14 cellular contexts compared by ENCODE assay signal in genomic region chr16:11259288-11259621, GRCh38. TPM values are rescaled to one million over a fixed set of nuclear protein-coding genes. Genes with fewer than 3 reads are reported as not detected.
A peak's percentile ranks its signal among the peaks of the same experiment; 100 is the strongest.
DNase-seq lines count a peak whose midpoint lies in the region; ATAC-seq, FAIRE-seq and TF ChIP-seq lines count a peak whose summit lies in the region.
"Had no signal": no experiment of that assay in that cellular context is flagged by ENCODE, and none has a peak within 500 bp of the region (broad histone marks: within the 10 kb centered on the region; RNA-seq: fewer than 3 reads in every experiment).

No MANE protein-coding gene starts in this region.

- H2AFZ ChIP-seq in KMS-11 (ENCODE audit: low read depth) = no peak overlapping the region

- no peak for ATAC-seq in HG03439 (IDR thresholded peaks at IDR 0.05; ENCODE audit: unreplicated experiment)
- ATAC-seq in SK-N-SH treated with all-trans-retinoic acid at 6 μM for 48 hours = no peak
- ATAC-seq: Panc1 had no signal

- H3K4me1 ChIP-seq in KMS-11 (ENCODE audit: low read depth, poor library complexity, severe bottlenecking) = peaks cover 29% of the 10 kb centered on the region
- H3K4me1 ChIP-seq in small intestine (ENCODE audit: control insufficient read depth in 2 of 2, insufficient read depth in 1 of 2, low read depth in 1 of 2, low read length in 1 of 2) = peaks cover 0 to 2% of the 10 kb centered on the region in 2 donors

- TF ChIP-seq CTCF in KMS-11 (conservative IDR thresholded peaks at IDR 0.05; ENCODE audit: low read depth, low read length) = no peak
- no peak for TF ChIP-seq CTCF in fibroblast of the aortic adventitia (IDR thresholded peaks at IDR 0.05; ENCODE audit: insufficient read depth, low read length)

- peak overlapping the region; percentile 30 for H3K4me2 ChIP-seq in KMS-11

- H3K9ac ChIP-seq in KMS-11 = no peak overlapping the region; the same call in 1 of the 2 replicates

- no peak overlapping the region for H3K4me3 ChIP-seq in KMS-11 (IDR thresholded peaks at IDR 0.05; ENCODE audit: insufficient read depth, low read depth, low read length)
- H3K4me3 ChIP-seq in fibroblast of the aortic adventitia (ENCODE audit: low read depth, low read length) = no peak overlapping the region
- no peak overlapping the region for H3K4me3 ChIP-seq in small intestine (ENCODE audit: low read depth in 1 of 2, low read length in 2 of 2)

- 21 to 33% (median 29%) methylated on average over 8 of the region's 8 CpGs for WGBS in small intestine, 3 donors

- no peaks in the 10 kb centered on the region for H4K20me1 ChIP-seq in KMS-11 (ENCODE audit: insufficient read depth)

- no peaks in the 10 kb centered on the region for H3K9me3 ChIP-seq in small intestine (ENCODE audit: control insufficient read depth, low read depth)

- peaks cover 2% of the 10 kb centered on the region; the same call in 1 of the 2 replicates for H3K27me3 ChIP-seq in KMS-11 (ENCODE audit: insufficient read depth, low read depth)
- H3K27me3 ChIP-seq in small intestine (ENCODE audit: control insufficient read depth in 2 of 2, insufficient read depth in 2 of 2, low read length in 2 of 2) = no peaks in the 10 kb centered on the region

- H3K27ac ChIP-seq in KMS-11 = no peak overlapping the region
- peak overlapping the region; percentile 63 to 79 for H3K27ac ChIP-seq in small intestine (ENCODE audit: low read depth in 1 of 2, low read length in 1 of 2)
- H3K27ac ChIP-seq: 22Rv1 had no signal

- no peaks in the 10 kb centered on the region for H3K36me3 ChIP-seq in KMS-11 (ENCODE audit: insufficient read depth)
- H3K36me3 ChIP-seq in small intestine (ENCODE audit: control insufficient read depth in 2 of 2, insufficient read depth in 2 of 2, low read length in 2 of 2) = peaks cover 0 to 2% of the 10 kb centered on the region in 2 donors

- DNase-seq in NCI-H2196 (lab: John Stamatoyannopoulos, UW; ENCODE audit: unreplicated experiment) (peak; percentile 47), NCI-H2196 treated with DMSO at 0.1 percent for 48 hours (lab: John Stamatoyannopoulos, UW; ENCODE audit: unreplicated experiment) (no peak), fibroblast of the aortic adventitia (ENCODE audit: low read depth) (peak; percentile 30), small intestine (no peak), H4 (ENCODE audit: low spot score) (no peak)
- DNase-seq: activated T-cell treated with anti-CD3 and anti-CD28 coated beads for 4 hours; NCI-H2171; stimulated activated naive CD4-positive, alpha-beta T cell treated with Interleukin-2 at 50 U/mL for 16 hours had no signal

- no peak for FAIRE-seq in small intestine (lab: Jason Lieb, UNC)
- FAIRE-seq: islet of Langerhans had no signal

- H3K79me2 ChIP-seq in KMS-11 (ENCODE audit: insufficient read depth, low read depth) = no peaks in the 10 kb centered on the region

TF ChIP-seq in SK-N-SH treated with all-trans-retinoic acid at 6 μM for 48 hours, 23 proteins besides CTCF, POLR2A, EP300 and RAD21:
- no peak for TF ChIP-seq CSRNP3 (CRISPR knock-in tag; IDR thresholded peaks at IDR 0.05)

RNA-seq across cellular contexts. Expression of gene SOCS1, which starts 3.3 kb away (rescaled TPM):
- total RNA-seq in fibroblast of the aortic adventitia (ENCODE audit: low replicate concordance) = 3.3 and 5.6 TPM in 2 replicates
- 10 to 100 TPM in 1 of 3 donors, 1 to 10 TPM in 2; 3.5 to 15.0 (median 6.7) TPM for polyA plus RNA-seq in small intestine
- 0.39 and 1.3 TPM in 2 replicates for total RNA-seq in H4 (2014; rRNA removed; shearing (Covaris generic))

RNA-seq across cellular contexts. Expression of gene TNP2, which starts 9.9 kb away (rescaled TPM):
- not detected in 2 replicates for total RNA-seq in fibroblast of the aortic adventitia (ENCODE audit: low replicate concordance)
- polyA plus RNA-seq in small intestine = not detected
- not detected in 2 replicates for total RNA-seq in H4 (2014; rRNA removed; shearing (Covaris generic))

RNA-seq across cellular contexts. Expression of gene PRM3, which starts 14.2 kb away (rescaled TPM):
- not detected in 2 replicates for total RNA-seq in fibroblast of the aortic adventitia (ENCODE audit: low replicate concordance)
- polyA plus RNA-seq in small intestine = not detected
- not detected in 2 replicates for total RNA-seq in H4 (2014; rRNA removed; shearing (Covaris generic))

RNA-seq across cellular contexts. Expression of gene PRM2, which starts 17.0 kb away (rescaled TPM):
- not detected in 2 replicates for total RNA-seq in fibroblast of the aortic adventitia (ENCODE audit: low replicate concordance)
- not detected for polyA plus RNA-seq in small intestine
- not detected in 2 replicates for total RNA-seq in H4 (2014; rRNA removed; shearing (Covaris generic))

RNA-seq across cellular contexts. Expression of gene PRM1, which starts 21.9 kb away (rescaled TPM):
- not detected in 2 replicates for total RNA-seq in fibroblast of the aortic adventitia (ENCODE audit: low replicate concordance)
- polyA plus RNA-seq in small intestine = not detected
- not detected in 2 replicates for total RNA-seq in H4 (2014; rRNA removed; shearing (Covaris generic))

Comparison
In these comparisons a context has a peak if more than half of its experiments do, and no peak if none do; other contexts are left out.
1. DNase-seq: peak in NCI-H2196 (single experiment) and fibroblast of the aortic adventitia (single experiment); none in NCI-H2196 treated with DMSO at 0.1 percent for 48 hours (single experiment), small intestine (single experiment) and H4 (single experiment).